Comparison of ENCODE assay signal across 30 cellular contexts in genomic region chr11:40179541-40179940, GRCh38.
DNase-seq lines count a peak whose midpoint lies in the region; ATAC-seq and TF ChIP-seq lines count a peak whose summit lies in the region.
"Had no signal": no experiment of that assay in that cellular context is flagged by ENCODE, and none has a peak within 500 bp of the region (broad histone marks: within the 10 kb centered on the region; RNA-seq: fewer than 3 reads in every experiment).

No MANE protein-coding gene starts in this region.

- ATAC-seq in HG02938 (IDR thresholded peaks at IDR 0.05; ENCODE audit: unreplicated experiment) = no peak
- no peak for ATAC-seq in effector memory CD8-positive, alpha-beta T cell (replicated peaks)
- no peak for ATAC-seq in activated CD4-positive, alpha-beta T cell treated with anti-CD3 and anti-CD28 coated beads for 36 hours
- ATAC-seq: A549; CD8-positive, alpha-beta T cell had no signal

- POLR2A ChIA-PET in activated CD4-positive, alpha-beta T cell treated with anti-CD3 and anti-CD28 coated beads for 36 hours (lab: Charles Lee) = no interaction called here

- H3K27ac Mint-ChIP-seq in effector memory CD8-positive, alpha-beta T cell = no peak overlapping the region
- H3K27ac Mint-ChIP-seq in activated CD4-positive, alpha-beta T cell treated with anti-CD3 and anti-CD28 coated beads for 36 hours = no peak overlapping the region
- H3K27ac Mint-ChIP-seq: B cell; CD14-positive monocyte; CD4-positive, alpha-beta memory T cell; CD4-positive, alpha-beta T cell; CD4-positive, CD25-positive, alpha-beta regulatory T cell; CD8-positive, alpha-beta memory T cell; CD8-positive, alpha-beta T cell had no signal

- H3K27me3 Mint-ChIP-seq in effector memory CD8-positive, alpha-beta T cell = no peaks in the 10 kb centered on the region
- H3K27me3 Mint-ChIP-seq in activated CD4-positive, alpha-beta T cell treated with anti-CD3 and anti-CD28 coated beads for 36 hours = no peaks in the 10 kb centered on the region
- H3K27me3 Mint-ChIP-seq: B cell; CD4-positive, alpha-beta memory T cell; CD4-positive, alpha-beta T cell; CD4-positive, CD25-positive, alpha-beta regulatory T cell had no signal

- CTCF ChIA-PET in activated CD4-positive, alpha-beta T cell treated with anti-CD3 and anti-CD28 coated beads for 36 hours (lab: Charles Lee) = no interaction called here

- intact Hi-C loops in activated CD4-positive, alpha-beta T cell treated with anti-CD3 and anti-CD28 coated beads for 36 hours (cut with DNase I, micrococcal nuclease) = no loop called here

- no peaks in the 10 kb centered on the region for H3K4me1 Mint-ChIP-seq in effector memory CD8-positive, alpha-beta T cell (ENCODE audit: low read depth in 2 of 2)
- H3K4me1 Mint-ChIP-seq in activated CD4-positive, alpha-beta T cell treated with anti-CD3 and anti-CD28 coated beads for 36 hours = no peaks in the 10 kb centered on the region
- H3K4me1 Mint-ChIP-seq: B cell; CD14-positive monocyte; CD4-positive, alpha-beta memory T cell; CD4-positive, CD25-positive, alpha-beta regulatory T cell; CD8-positive, alpha-beta memory T cell had no signal

- no peaks in the 10 kb centered on the region for H3K36me3 Mint-ChIP-seq in effector memory CD8-positive, alpha-beta T cell (ENCODE audit: insufficient read depth)
- no peaks in the 10 kb centered on the region for H3K36me3 Mint-ChIP-seq in activated CD4-positive, alpha-beta T cell treated with anti-CD3 and anti-CD28 coated beads for 36 hours (ENCODE audit: low read depth)
- H3K36me3 Mint-ChIP-seq: CD14-positive monocyte; CD4-positive, alpha-beta memory T cell; CD4-positive, CD25-positive, alpha-beta regulatory T cell; CD8-positive, alpha-beta memory T cell; CD8-positive, alpha-beta T cell had no signal

- H3K27me3 ChIP-seq in BE2C = no peaks in the 10 kb centered on the region
- H3K27me3 ChIP-seq: BLaER1; BLaER1 treated with 17β-estradiol and CSF1 and Interleukin-3, amounts not matched to agents 10 nM and 100 nM had no signal

- no peak overlapping the region for H3K4me3 ChIP-seq in BE2C (ENCODE audit: low read depth, low read length)
- H3K4me3 ChIP-seq: A549; BLaER1; BLaER1 treated with 17β-estradiol and CSF1 and Interleukin-3, amounts not matched to agents 10 nM and 100 nM had no signal

- H3K9me3 ChIP-seq in BE2C = no peaks in the 10 kb centered on the region
- H3K9me3 ChIP-seq: A549; BLaER1; BLaER1 treated with 17β-estradiol and CSF1 and Interleukin-3, amounts not matched to agents 10 nM and 100 nM; Caco-2 had no signal

- DNase-seq in BE2C (peak; percentile 15), SK-N-DZ (ENCODE audit: low spot score) (peak; percentile 97), superior temporal gyrus (ENCODE audit: extremely low spot score) (peak; percentile 15)
- no peak for DNase-seq in effector memory CD8-positive, alpha-beta T cell
- no peak for DNase-seq in activated CD4-positive, alpha-beta T cell treated with anti-CD3 and anti-CD28 coated beads for 36 hours
- DNase-seq: 8988T; ACHN; AML-193; C1 segment of cervical spinal cord; Caco-2; Calu3; CD4-positive, alpha-beta memory T cell; CD4-positive, alpha-beta T cell; CD4-positive, CD25-positive, alpha-beta regulatory T cell; CD8-positive, alpha-beta memory T cell; CD8-positive, alpha-beta T cell; COR-L47; DMS 273 treated with DMSO at 0.1 percent for 48 hours; DMS153; DMS53; DMS79; DMS79 treated with DMSO at 0.1 percent for 48 hours; DND-41; EL had no signal

- H3K36me3 ChIP-seq in BE2C = no peaks in the 10 kb centered on the region
- H3K36me3 ChIP-seq: BLaER1; BLaER1 treated with 17β-estradiol and CSF1 and Interleukin-3, amounts not matched to agents 10 nM and 100 nM had no signal

- no peaks in the 10 kb centered on the region; the same call in 1 of the 2 replicates for H3K4me1 ChIP-seq in BE2C
- H3K4me1 ChIP-seq: A549; BLaER1; BLaER1 treated with 17β-estradiol and CSF1 and Interleukin-3, amounts not matched to agents 10 nM and 100 nM; Caco-2 had no signal

- TF ChIP-seq CTCF in BE2C (IDR thresholded peaks at IDR 0.05; ENCODE audit: low read depth, low read length) = no peak

- no peak overlapping the region for H3K4me3 Mint-ChIP-seq in effector memory CD8-positive, alpha-beta T cell
- no peak overlapping the region for H3K4me3 Mint-ChIP-seq in activated CD4-positive, alpha-beta T cell treated with anti-CD3 and anti-CD28 coated beads for 36 hours
- H3K4me3 Mint-ChIP-seq: B cell; CD14-positive monocyte; CD4-positive, alpha-beta memory T cell; CD4-positive, alpha-beta T cell; CD4-positive, CD25-positive, alpha-beta regulatory T cell; CD8-positive, alpha-beta memory T cell; CD8-positive, alpha-beta T cell had no signal

- peaks cover 8 to 36% of the 10 kb centered on the region in 2 donors for H3K9me3 Mint-ChIP-seq in effector memory CD8-positive, alpha-beta T cell
- peaks cover 3% of the 10 kb centered on the region for H3K9me3 Mint-ChIP-seq in activated CD4-positive, alpha-beta T cell treated with anti-CD3 and anti-CD28 coated beads for 36 hours (ENCODE audit: low read depth)

Comparison
In these comparisons a context has a peak if more than half of its experiments do, and no peak if none do; other contexts are left out.
1. DNase-seq: peak in BE2C (single experiment), SK-N-DZ (single experiment) and superior temporal gyrus (single experiment); none in effector memory CD8-positive, alpha-beta T cell (0 of 3) and activated CD4-positive, alpha-beta T cell treated with anti-CD3 and anti-CD28 coated beads for 36 hours (single experiment).